ENCODE assay signal across 10 cellular contexts in the genomic region with DNA sequence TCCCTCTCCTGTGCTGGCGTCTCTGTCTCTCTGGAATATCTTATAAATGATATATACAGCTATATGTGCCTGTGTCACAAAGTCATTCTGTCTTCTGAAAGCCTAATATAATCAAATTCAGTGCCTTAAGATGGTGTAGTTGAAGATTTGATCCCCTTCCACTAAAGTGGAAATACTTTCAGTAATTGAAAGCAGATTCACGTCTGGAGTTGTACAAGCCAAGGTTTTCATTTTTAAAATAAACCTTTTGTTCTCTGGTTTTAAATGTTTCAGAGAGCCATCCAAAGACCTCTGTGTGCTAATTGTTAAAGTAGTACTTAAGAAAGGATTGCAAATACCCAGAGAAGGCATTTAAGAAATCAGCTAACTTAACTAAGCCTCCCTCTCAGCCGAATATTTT.
DNase-seq lines count a peak whose midpoint lies in the region; ATAC-seq, FAIRE-seq and TF ChIP-seq lines count a peak whose summit lies in the region.
"Had no signal": no experiment of that assay in that cellular context is flagged by ENCODE, and none has a peak within 500 bp of the region (broad histone marks: within the 10 kb centered on the region; RNA-seq: fewer than 3 reads in every experiment).

No MANE protein-coding gene starts in this region.

- TF ChIP-seq POLR2A in HepG2 (IDR thresholded peaks at IDR 0.05; ENCODE audit: insufficient read depth in 1 of 2, low read depth in 2 of 2, low read length in 2 of 2) (no peak), breast epithelium (IDR thresholded peaks at IDR 0.05) (no peak)

- POLR2A ChIA-PET in HepG2 (lab: Yijun Ruan, JAX) = no interaction called here

- H3K23ac ChIP-seq in mesendoderm (ENCODE audit: low read length) = no peak overlapping the region

- H3K4ac ChIP-seq in mesendoderm (ENCODE audit: low read depth, low read length) = no peak overlapping the region

- no peak overlapping the region for H4K5ac ChIP-seq in mesendoderm (ENCODE audit: low read length)

- no peak for FAIRE-seq in HepG2 (lab: Jason Lieb, UNC)

- CTCF ChIA-PET in HepG2 (lab: Yijun Ruan, JAX; ENCODE audit: low intra/inter-chr PET ratio, low total read pairs) = no interaction called here

- H3K9me3 ChIP-seq in liver (ENCODE audit: control insufficient read depth in 4 of 4, low read length in 3 of 4) (no peaks in the 10 kb centered on the region), HepG2 (ENCODE audit: low read length) (no peaks in the 10 kb centered on the region), breast epithelium (no peaks in the 10 kb centered on the region)

- DNase-seq in HepG2 (ENCODE audit: low spot score) (no peak), breast epithelium (ENCODE audit: low spot score in 2 of 2) (no peak), mesendoderm (no peak), cerebellar nuclear complex (lab: John Stamatoyannopoulos, UW) (no peak), NCI-H2107 treated with DMSO at 0.1 percent for 48 hours (lab: John Stamatoyannopoulos, UW; ENCODE audit: unreplicated experiment) (no peak)
- DNase-seq: KG1; stimulated activated CD4-positive, alpha-beta T cell treated with anti-CD3 and anti-CD28 coated beads, Interleukin-12 subunit alpha, Interleukin-12 subunit beta, amount 100 ng/mL, for 4 hours had no signal

- TF ChIP-seq RAD21 in liver (IDR thresholded peaks at IDR 0.05) = no peak
- no peak for TF ChIP-seq RAD21 in HepG2 (CRISPR knock-in tag; IDR thresholded peaks at IDR 0.05)

- no peak overlapping the region for H2AFZ ChIP-seq in HepG2 (ENCODE audit: low read length)

- peak overlapping the region; percentile 81 for H3K56ac ChIP-seq in mesendoderm (ENCODE audit: low read length)

- peaks cover 0 to 11% (median 0%) of the 10 kb centered on the region in 4 donors for H3K27me3 ChIP-seq in liver (ENCODE audit: control insufficient read depth in 4 of 4, insufficient read depth in 4 of 4, low read length in 3 of 4)
- H3K27me3 ChIP-seq in HepG2 (ENCODE audit: control insufficient read depth in 1 of 2, insufficient read depth in 2 of 2, low read length in 2 of 2) = peaks cover 3 to 43% of the 10 kb centered on the region in 2 experiments
- peaks cover 0 to 31% of the 10 kb centered on the region in 2 donors for H3K27me3 ChIP-seq in breast epithelium
- H3K27me3 ChIP-seq in mesendoderm (ENCODE audit: insufficient read depth, low read length, poor library complexity) = no peaks in the 10 kb centered on the region

- no peaks in the 10 kb centered on the region for H4K20me1 ChIP-seq in HepG2 (ENCODE audit: insufficient read depth, low read length)

- H3K4me2 ChIP-seq in HepG2 (ENCODE audit: low read depth, low read length) = no peak overlapping the region
- H3K4me2 ChIP-seq in mesendoderm (ENCODE audit: low read length) = peak overlapping the region; percentile 86

- in situ Hi-C loops in HepG2 (cut with HindIII; ENCODE audit: extremely low pct_ligation_motif_present, low pct_unique_long_range_greater_than_20kb) = no loop called here

- H3K4me3 ChIP-seq in liver (ENCODE audit: low read depth in 1 of 3, low read length in 3 of 3) (peak overlapping the region; percentile 53 to 88 (median 60)), HepG2 (replicated peaks in 1 of 3; ENCODE audit: insufficient read depth in 1 of 3, low read depth in 2 of 3, low read length in 3 of 3) (no peak overlapping the region), breast epithelium (peak overlapping the region; percentile 56 to 91 (median 70)), mesendoderm (ENCODE audit: low read length) (peak overlapping the region; percentile 40), urinary bladder (ENCODE audit: low read depth, low read length) (peak overlapping the region; percentile 4)

- H3K4me1 ChIP-seq in liver (ENCODE audit: control insufficient read depth in 4 of 4, insufficient read depth in 4 of 4, low read length in 3 of 4) (peaks cover 9 to 20% (median 16%) of the 10 kb centered on the region in 4 donors), HepG2 (ENCODE audit: insufficient read depth, low read length) (peaks cover 8% of the 10 kb centered on the region), breast epithelium (no peaks in the 10 kb centered on the region), mesendoderm (ENCODE audit: control insufficient read depth, low read depth, low read length) (no peaks in the 10 kb centered on the region), urinary bladder (ENCODE audit: insufficient read depth) (peaks cover 2% of the 10 kb centered on the region)

- H3K79me2 ChIP-seq in HepG2 (ENCODE audit: insufficient read depth, low read length) (no peaks in the 10 kb centered on the region), mesendoderm (ENCODE audit: control insufficient read depth, insufficient read depth, low read length) (peaks cover 8% of the 10 kb centered on the region)

- no peak for TF ChIP-seq EP300 in HepG2 (IDR thresholded peaks at IDR 0.05; ENCODE audit: low read depth in 2 of 2, low read length in 2 of 2)
- TF ChIP-seq EP300 in HepG2 (CRISPR knock-in tag; IDR thresholded peaks at IDR 0.05; ENCODE audit: borderline replicate concordance) = no peak

- H3K79me1 ChIP-seq in mesendoderm (ENCODE audit: low read length) = peaks cover 2% of the 10 kb centered on the region

- no peak overlapping the region for H2AK5ac ChIP-seq in mesendoderm (ENCODE audit: low read length)

- peak overlapping the region; percentile 87 for H3K18ac ChIP-seq in mesendoderm (ENCODE audit: low read length)

- 7% methylated on average over 3 of the region's 3 CpGs for WGBS in liver
- WGBS in HepG2 (ENCODE audit: low lambda C conversion rate) = 23% methylated on average over 3 of the region's 3 CpGs
- no CpG with 5 or more reads among the region's 3 CpGs for WGBS in mesendoderm (ENCODE audit: extremely low coverage, insufficient coverage, low lambda C conversion rate)
- 21% methylated on average over 3 of the region's 3 CpGs for WGBS in urinary bladder

- no peak overlapping the region for H4K8ac ChIP-seq in mesendoderm (ENCODE audit: low read depth, low read length)

- H3K27ac ChIP-seq in liver (ENCODE audit: low read depth in 1 of 2, low read length in 2 of 2) = no peak overlapping the region
- H3K27ac ChIP-seq in HepG2 (ENCODE audit: extremely low read length, insufficient read depth, low read length) = no peak overlapping the region
- no peak overlapping the region for H3K27ac ChIP-seq in breast epithelium
- H3K27ac ChIP-seq in mesendoderm (ENCODE audit: low read depth, low read length) = no peak overlapping the region
- H3K27ac ChIP-seq in urinary bladder (ENCODE audit: low read depth) = no peak overlapping the region

- peak overlapping the region; percentile 27 for H2BK15ac ChIP-seq in mesendoderm (replicated peaks; ENCODE audit: low read depth)

- H2BK5ac ChIP-seq in mesendoderm (ENCODE audit: low read length) = no peak overlapping the region

- ATAC-seq in HepG2 = no peak
- no peak for ATAC-seq in GM18519 (IDR thresholded peaks at IDR 0.05; ENCODE audit: low FRiP score, unreplicated experiment)

- TF ChIP-seq CTCF in liver (IDR thresholded peaks at IDR 0.05; ENCODE audit: low read depth, low read length, missing input control) = no peak
- no peak for TF ChIP-seq CTCF in HepG2 (CRISPR knock-in tag; IDR thresholded peaks at IDR 0.05)
- TF ChIP-seq CTCF in breast epithelium (IDR thresholded peaks at IDR 0.05) = no peak

- intact Hi-C loops in HepG2 (cut with micrococcal nuclease; ENCODE audit: unreplicated experiment) = no loop called here
- intact Hi-C loops in breast epithelium (cut with DNase I; ENCODE audit: low total_unique reads) = no loop called here

- H3K36me3 ChIP-seq in liver (ENCODE audit: control insufficient read depth in 4 of 4, insufficient read depth in 3 of 4, low read depth in 1 of 4, low read length in 3 of 4) = no peaks in the 10 kb centered on the region
- H3K36me3 ChIP-seq in HepG2 (replicated peaks in 1 of 2; ENCODE audit: control insufficient read depth in 1 of 2, insufficient read depth in 2 of 2, low read length in 2 of 2) = no peaks in the 10 kb centered on the region
- H3K36me3 ChIP-seq in breast epithelium = no peaks in the 10 kb centered on the region
- no peaks in the 10 kb centered on the region for H3K36me3 ChIP-seq in mesendoderm (ENCODE audit: control insufficient read depth, insufficient read depth, low read length)
- H3K36me3 ChIP-seq in urinary bladder (ENCODE audit: insufficient read depth) = no peaks in the 10 kb centered on the region

- H3K9ac ChIP-seq in liver (ENCODE audit: low read depth in 1 of 2, low read length in 2 of 2) = peak overlapping the region in 1 of 2 donors; percentile 53
- H3K9ac ChIP-seq in HepG2 (ENCODE audit: insufficient read depth, low read depth, low read length) = no peak overlapping the region
- peak overlapping the region; percentile 74 for H3K9ac ChIP-seq in mesendoderm (ENCODE audit: low read length)

- no TSS peak for BruUV-seq in HepG2 (replicated peaks; lab: Mats Ljungman, UMichigan)

- no peak overlapping the region for H2BK120ac ChIP-seq in mesendoderm (ENCODE audit: low read depth, low read length)

TF ChIP-seq in liver, 16 proteins besides CTCF, POLR2A, EP300 and RAD21 (continues in another document):
- TF ChIP-seq FOXA1 (IDR thresholded peaks at IDR 0.05) (no peak), JUND (IDR thresholded peaks at IDR 0.05) (no peak), SP1 (IDR thresholded peaks at IDR 0.05) (no peak)

TF ChIP-seq in HepG2, 621 proteins besides CTCF, POLR2A, EP300 and RAD21:
- TF ChIP-seq SP1 (IDR thresholded peaks at IDR 0.05) (no peak), SP1 (CRISPR knock-in tag; IDR thresholded peaks at IDR 0.05) (no peak), ZEB1 (IDR thresholded peaks at IDR 0.05; ENCODE audit: insufficient replicate concordance, low read depth) (no peak), MTF2 (CRISPR knock-in tag; IDR thresholded peaks at IDR 0.05; ENCODE audit: borderline replicate concordance) (no peak), NR2F2 (IDR thresholded peaks at IDR 0.05; ENCODE audit: borderline replicate concordance, low read depth) (no peak)
- TF ChIP-seq, protein P1, sequence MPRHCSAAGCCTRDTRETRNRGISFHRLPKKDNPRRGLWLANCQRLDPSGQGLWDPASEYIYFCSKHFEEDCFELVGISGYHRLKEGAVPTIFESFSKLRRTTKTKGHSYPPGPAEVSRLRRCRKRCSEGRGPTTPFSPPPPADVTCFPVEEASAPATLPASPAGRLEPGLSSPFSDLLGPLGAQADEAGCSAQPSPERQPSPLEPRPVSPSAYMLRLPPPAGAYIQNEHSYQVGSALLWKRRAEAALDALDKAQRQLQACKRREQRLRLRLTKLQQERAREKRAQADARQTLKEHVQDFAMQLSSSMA (CRISPR knock-in tag; IDR thresholded peaks at IDR 0.05) = no peak
TF ChIP-seq in HepG2: peak in this region for 0.

Comparison
In these comparisons a context has a peak if more than half of its experiments do, and no peak if none do; other contexts are left out.
1. H3K4me3 ChIP-seq: peak in liver (3 of 3), breast epithelium (3 of 3), mesendoderm (single experiment) and urinary bladder (single experiment); none in HepG2 (0 of 3).